ENCODE assay signal across 8 cellular contexts in the genomic region with DNA sequence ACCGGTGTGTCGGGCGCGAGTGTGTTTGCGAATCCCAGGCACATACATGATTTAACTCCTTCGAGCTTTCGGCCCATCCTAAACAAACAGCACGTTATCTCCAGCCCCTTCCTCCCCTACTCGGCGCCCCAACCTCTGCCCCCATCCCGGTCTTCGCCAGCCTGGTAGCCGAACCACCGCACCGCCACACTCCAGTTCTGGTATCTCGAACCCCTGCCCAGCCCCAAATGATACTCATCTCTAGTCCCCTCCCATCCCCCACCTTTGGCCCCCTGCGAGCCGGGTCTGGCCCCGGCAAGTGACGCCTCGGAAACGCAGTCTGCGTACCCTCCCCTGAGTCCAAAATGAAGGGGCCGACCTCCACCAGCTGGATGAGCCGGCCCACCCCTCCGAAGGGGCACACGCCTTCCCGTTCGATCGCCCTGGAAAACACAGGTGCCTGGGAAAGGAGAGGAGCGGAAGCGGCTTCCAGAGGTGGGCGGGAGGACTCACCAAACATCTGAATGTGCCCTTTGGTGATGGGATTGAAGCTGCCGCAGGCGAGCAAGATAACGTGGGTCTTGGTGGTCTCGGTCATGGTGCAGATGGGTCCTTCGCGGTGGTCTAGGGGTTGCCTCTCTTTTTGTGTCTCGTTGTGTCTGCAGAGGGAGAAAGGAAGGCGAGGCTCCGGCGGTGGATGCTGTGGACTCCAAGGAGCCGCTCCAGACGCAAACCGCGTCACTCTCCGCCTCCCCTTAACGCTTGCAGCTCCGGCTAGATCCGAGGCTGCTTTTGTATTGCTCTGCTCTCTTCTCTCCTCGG. TPM values are rescaled to one million over a fixed set of nuclear protein-coding genes. Genes with fewer than 3 reads are reported as not detected.
DNase-seq lines count a peak whose midpoint lies in the region; ATAC-seq, FAIRE-seq and TF ChIP-seq lines count a peak whose summit lies in the region.

Gene NMNAT2, minus strand, starts transcription at position 690 of the 801 bp plus-strand sequence. Its CDS starts 113 bp downstream, at position 577.

- no peak for TF ChIP-seq EP300 in stomach (IDR thresholded peaks at IDR 0.05)

- intact Hi-C loops in breast epithelium (cut with DNase I; ENCODE audit: low total_unique reads), result no loop called here
- intact Hi-C loops in stomach (cut with DNase I; ENCODE audit: low total_unique reads), result no loop called here

- H3K36me3 ChIP-seq in breast epithelium (no peaks in the 10 kb centered on the region), stomach (no peaks in the 10 kb centered on the region)

- TF ChIP-seq POLR2A in breast epithelium (IDR thresholded peaks at IDR 0.05) (no peak), stomach (IDR thresholded peaks at IDR 0.05) (no peak)

- FAIRE-seq in islet of Langerhans (lab: Jason Lieb, UNC), result peak; percentile 24

- H3K27ac ChIP-seq in breast epithelium, result no peak within 1 kb of the TSS
- no peak within 1 kb of the TSS for H3K27ac ChIP-seq in stomach

- H3K4me1 ChIP-seq in breast epithelium, result peaks cover 4 to 14% of the 10 kb centered on the region in 2 donors
- H3K4me1 ChIP-seq in stomach, result peaks cover 19 to 25% (median 21%) of the 10 kb centered on the region in 4 donors

- peak within 1 kb of the TSS; percentile 3 to 60 (median 36) for H3K4me3 ChIP-seq in breast epithelium
- peak within 1 kb of the TSS; percentile 40 to 46 (median 42) for H3K4me3 ChIP-seq in stomach

- no peak for ATAC-seq in HG03159 (IDR thresholded peaks at IDR 0.05; ENCODE audit: unreplicated experiment)

- H3K27me3 ChIP-seq in breast epithelium (peaks cover 0 to 43% of the 10 kb centered on the region in 2 donors), stomach (peaks cover 0 to 74% (median 49%) of the 10 kb centered on the region in 3 donors)

- DNase-seq in DMS153 (lab: John Stamatoyannopoulos, UW) (peak; percentile 36), NCI-H1930 (lab: John Stamatoyannopoulos, UW) (peak; percentile 31 to 32), breast epithelium (ENCODE audit: low spot score in 2 of 2) (no peak), stomach (no peak), kidney glomerular epithelial cell (lab: John Stamatoyannopoulos, UW) (no peak), COLO829 (ENCODE audit: low spot score) (no peak)

- TF ChIP-seq CTCF in breast epithelium (IDR thresholded peaks at IDR 0.05) (no peak), stomach (IDR thresholded peaks at IDR 0.05) (no peak)

- H3K9me3 ChIP-seq in breast epithelium, result no peaks in the 10 kb centered on the region
- H3K9me3 ChIP-seq in stomach, result no peaks in the 10 kb centered on the region

- WGBS in stomach, 5 donors, result 2 to 3% (median 3%) methylated on average over 37 to 52 of the region's 52 CpGs

RNA-seq across cellular contexts. Expression of gene NMNAT2, which starts in this region (rescaled TPM):
- 1 to 10 TPM in 2 of 3 donors, under 1 TPM in 1; 0.29 to 2.4 (median 1.6) TPM for total RNA-seq in breast epithelium
- 1 to 10 TPM in 2 of 5 donors, under 1 TPM in 2, not detected in 1; 0.45 to 1.3 (median 0.87) TPM for total RNA-seq in stomach
- polyA plus RNA-seq in stomach, result under 1 TPM in 2 of 3 donors, not detected in 1; 0.06 to 0.13 TPM

Comparison
In these comparisons a context has a peak if more than half of its experiments do, and no peak if none do; other contexts are left out.
1. DNase-seq: peak in DMS153 (single experiment) and NCI-H1930 (2 of 2); none in breast epithelium (0 of 2), stomach (single experiment), kidney glomerular epithelial cell (single experiment) and COLO829 (single experiment).